9 cellular contexts compared by ENCODE assay signal in the genomic region with DNA sequence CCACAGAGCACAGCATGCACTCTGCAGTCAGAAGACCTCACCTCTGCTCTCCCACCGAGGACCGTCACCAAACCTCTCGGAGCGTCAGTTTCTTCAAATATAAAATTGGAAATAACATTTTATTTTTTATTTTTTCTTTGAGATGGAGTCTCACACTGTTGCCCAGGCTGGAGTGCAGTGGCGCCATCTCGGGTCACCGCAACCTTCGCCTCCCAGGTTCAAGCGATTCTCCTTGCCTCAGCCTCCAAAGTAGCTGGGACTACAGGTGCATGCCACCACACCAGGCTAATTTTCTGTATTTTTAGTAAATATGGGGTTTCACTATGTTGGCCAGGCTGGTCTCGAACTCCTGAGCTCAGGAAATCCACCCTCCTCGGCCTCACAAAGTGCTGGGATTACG. TPM values are rescaled to one million over a fixed set of nuclear protein-coding genes. Genes with fewer than 3 reads are reported as not detected.
DNase-seq lines count a peak whose midpoint lies in the region; ATAC-seq and TF ChIP-seq lines count a peak whose summit lies in the region.
"Not testable (repeated sequence)": the region's sequence is repeated elsewhere in the genome, so short reads cannot be mapped to it uniquely, and the experiment has no call there.
"Had no signal": no experiment of that assay in that cellular context is flagged by ENCODE, and none has a peak within 500 bp of the region (broad histone marks: within the 10 kb centered on the region; RNA-seq: fewer than 3 reads in every experiment).

No MANE protein-coding gene starts in this region.

- TF ChIP-seq POLR2A in stomach (IDR thresholded peaks at IDR 0.05): not testable (repeated sequence)

- peak overlapping the region; percentile 84 for H3K27ac Mint-ChIP-seq in activated T-cell treated with anti-CD3 and anti-CD28 coated beads, Interleukin-2, amount 50 U/mL, for 24 hours

- intact Hi-C loops in Right ventricle myocardium inferior (cut with DNase I): loop anchor here (10.0 kb wide), 1 partner anchor 75 kb away; no protein-coding TSS in a partner anchor
- intact Hi-C loops in posterior vena cava (cut with DNase I); stomach (cut with DNase I; ENCODE audit: low total_unique reads): not testable (repeated sequence)

- not testable (repeated sequence) for H3K4me3 Mint-ChIP-seq in activated T-cell treated with anti-CD3 and anti-CD28 coated beads, Interleukin-2, amount 50 U/mL, for 24 hours

- 86 to 91% (median 88%) methylated on average over 12 of the region's 12 CpGs for WGBS in stomach, 5 donors

- not testable (repeated sequence) for H3K36me3 ChIP-seq in HEK293 (ENCODE audit: control insufficient read depth in 2 of 2, insufficient read depth in 1 of 2, low read length in 2 of 2); stomach

- not testable (repeated sequence) for H3K9me3 ChIP-seq in HEK293 (ENCODE audit: control insufficient read depth, insufficient read depth, low read depth, low read length); stomach

- H3K36me3 Mint-ChIP-seq in activated T-cell treated with anti-CD3 and anti-CD28 coated beads, Interleukin-2, amount 50 U/mL, for 24 hours (ENCODE audit: low read depth): peaks cover 88% of the 10 kb centered on the region

- not testable (repeated sequence) for H3K27me3 Mint-ChIP-seq in activated T-cell treated with anti-CD3 and anti-CD28 coated beads, Interleukin-2, amount 50 U/mL, for 24 hours

- not testable (repeated sequence) for H3K27ac ChIP-seq in HEK293 (ENCODE audit: extremely low read depth, low read depth, low read length); stomach

- ATAC-seq in Right ventricle myocardium inferior: not testable (repeated sequence)

- CTCF ChIA-PET in HEK293 (lab: Yijun Ruan, JAX): interaction anchor here (0.5 to 5.7 kb wide), 7 partner anchors 9 to 123 kb away, joined by 3 to 58 read pairs (median 4); no protein-coding TSS in a partner anchor

- not testable (repeated sequence) for H3K9me3 Mint-ChIP-seq in activated T-cell treated with anti-CD3 and anti-CD28 coated beads, Interleukin-2, amount 50 U/mL, for 24 hours

- not testable (repeated sequence) for H3K4me3 ChIP-seq in HEK293 (ENCODE audit: low read depth, low read length); stomach

- H3K27me3 ChIP-seq in stomach: peaks cover 0 to 70% (median 8%) of the 10 kb centered on the region in 3 donors

- H3K4me1 Mint-ChIP-seq in activated T-cell treated with anti-CD3 and anti-CD28 coated beads, Interleukin-2, amount 50 U/mL, for 24 hours (ENCODE audit: low read depth): peaks cover 76% of the 10 kb centered on the region

- not testable (repeated sequence) for TF ChIP-seq EP300 in stomach (IDR thresholded peaks at IDR 0.05)

- not testable (repeated sequence) for DNase-seq in activated T-cell treated with anti-CD3 and anti-CD28 coated beads, Interleukin-2, amount 50 U/mL, for 24 hours
- DNase-seq in Right ventricle myocardium inferior (ENCODE audit: missing footprints) (peak; percentile 42), mesenteric fat pad (ENCODE audit: low spot score) (peak; percentile 26), posterior vena cava (ENCODE audit: low spot score) (peak; percentile 10), stomach (peak; percentile 10)

- POLR2A ChIA-PET in HEK293 (lab: Yijun Ruan, JAX): not testable (repeated sequence)

- not testable (repeated sequence) for TF ChIP-seq CTCF in HEK293 (tag by site-specific recombination; IDR thresholded peaks at IDR 0.05); stomach (IDR thresholded peaks at IDR 0.05)

- H3K4me1 ChIP-seq in HEK293 (ENCODE audit: control insufficient read depth, insufficient read depth, low read length); stomach: not testable (repeated sequence)

TF ChIP-seq in HEK293, 187 proteins besides CTCF, POLR2A, EP300 and RAD21:
- peak; percentile 21; the same call in 1 of the 2 replicates for TF ChIP-seq ZNF121 (tag by site-specific recombination; IDR thresholded peaks at IDR 0.05)

RNA-seq across cellular contexts. Expression of gene TBX21, which starts 6.9 kb away (rescaled TPM):
- 0.27 TPM for total RNA-seq in Right ventricle myocardium inferior
- total RNA-seq in mesenteric fat pad: 0.35 TPM
- under 1 TPM; 0.48 to 0.65 TPM for total RNA-seq in posterior vena cava
- total RNA-seq in stomach: under 1 TPM in 2 of 5 donors, not detected in 3; 0.29 to 0.55 TPM
- under 1 TPM; 0.10 to 0.92 (median 0.31) TPM for polyA plus RNA-seq in stomach
- total RNA-seq: GM23248, HFFc6, HT1080 had no signal
- polyA plus RNA-seq: GM23248 had no signal

RNA-seq across cellular contexts. Expression of gene TBKBP1, which starts 46.0 kb away (rescaled TPM):
- total RNA-seq in Right ventricle myocardium inferior (14.2 TPM), mesenteric fat pad (21.7 TPM), posterior vena cava (10 to 100 TPM; 10.7 to 13.8 TPM), stomach (10 to 100 TPM in 1 of 5 donors, 1 to 10 TPM in 4; 2.9 to 14.3 (median 6.7) TPM)
- polyA plus RNA-seq in stomach: 10 to 100 TPM in 1 of 3 donors, 1 to 10 TPM in 2; 5.4 to 11.5 (median 5.8) TPM
